ENCODE assay signal across 16 cellular contexts in the genomic region with DNA sequence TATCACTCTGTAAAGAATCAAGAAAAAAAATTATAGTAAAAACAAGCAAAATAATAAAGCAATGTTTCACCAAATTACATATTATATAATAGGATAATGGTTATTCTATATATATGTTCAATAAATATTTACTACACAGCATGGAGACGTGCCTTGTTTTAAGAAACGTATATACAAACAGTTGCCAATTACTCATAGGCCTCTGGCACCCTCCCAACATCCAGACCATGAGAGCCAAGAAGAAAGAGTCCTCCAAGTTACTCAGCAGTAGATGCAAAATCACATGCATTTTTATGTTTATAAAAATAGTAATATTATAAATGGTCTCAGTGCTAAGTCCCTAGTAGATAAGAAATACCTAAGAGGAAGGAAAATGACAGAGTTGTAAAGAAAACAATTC.
DNase-seq lines count a peak whose midpoint lies in the region; ATAC-seq, FAIRE-seq and TF ChIP-seq lines count a peak whose summit lies in the region.
"Had no signal": no experiment of that assay in that cellular context is flagged by ENCODE, and none has a peak within 500 bp of the region (broad histone marks: within the 10 kb centered on the region; RNA-seq: fewer than 3 reads in every experiment).

No MANE protein-coding gene starts in this region.

- DNase-seq in M059J (ENCODE audit: low read depth) (peak; percentile 39), brain pericyte (ENCODE audit: low read depth, low spot score) (peak; percentile 12), foreskin fibroblast (peak; percentile 56 to 81), NCI-H1092 treated with DMSO at 0.1 percent for 48 hours (lab: John Stamatoyannopoulos, UW) (no peak), HuH-7 (ENCODE audit: low spot score) (no peak)
- DNase-seq: activated CD8-positive, alpha-beta memory T cell treated with anti-CD3 and anti-CD28 coated beads, Interleukin-2, amount 50 U/mL, for 48 hours; activated naive CD4-positive, alpha-beta T cell treated with anti-CD3 and anti-CD28 coated beads, Interleukin-2, amount 50 U/mL, for 16 hours; GF-D8; naive thymus-derived CD8-positive, alpha-beta T cell; NCI-H774; testis had no signal

- TF ChIP-seq CTCF in foreskin fibroblast (IDR thresholded peaks at IDR 0.05; ENCODE audit: low read depth, low read length), result no peak

- ATAC-seq in HG03039 (IDR thresholded peaks at IDR 0.05; ENCODE audit: unreplicated experiment) (no peak), GM19351 (IDR thresholded peaks at IDR 0.05; ENCODE audit: unreplicated experiment) (no peak)
- ATAC-seq: naive thymus-derived CD8-positive, alpha-beta T cell; Right ventricle myocardium inferior had no signal

- H3K4me3 ChIP-seq in foreskin fibroblast (ENCODE audit: low read depth in 1 of 2, low read length in 2 of 2), result no peak overlapping the region
- H3K4me3 ChIP-seq: testis had no signal

- peak; percentile 23 for FAIRE-seq in A204.1 (lab: Jason Lieb, UNC)
- FAIRE-seq: colon had no signal

Comparison
In these comparisons a context has a peak if more than half of its experiments do, and no peak if none do; other contexts are left out.
1. DNase-seq: peak in M059J (single experiment), brain pericyte (single experiment) and foreskin fibroblast (2 of 2); none in NCI-H1092 treated with DMSO at 0.1 percent for 48 hours (single experiment) and HuH-7 (single experiment).